ENCODE assay signal across 22 cellular contexts in genomic region chrX:147537172-147537571, GRCh38.
"Had no signal": no experiment of that assay in that cellular context is flagged by ENCODE, and none has a peak within 500 bp of the region (broad histone marks: within the 10 kb centered on the region; RNA-seq: fewer than 3 reads in every experiment).

No MANE protein-coding gene starts in this region.

- H3K27ac ChIP-seq: HL-60, KMS-11, SJSA1, SK-N-MC had no signal

- H3K27me3 ChIP-seq: SJSA1 had no signal

- H3K9me3 ChIP-seq: SJSA1 had no signal

- FAIRE-seq: HTR-8/SVneo, K562, RCC 7860 had no signal

- H3K27me3 Mint-ChIP-seq: IgD-negative memory B cell had no signal

- H3K27ac Mint-ChIP-seq: IgD-negative memory B cell had no signal

- H3K9ac ChIP-seq: KMS-11 had no signal

- H3K4me1 Mint-ChIP-seq: IgD-negative memory B cell had no signal

- H3K4me3 ChIP-seq: K562, SJSA1, SK-N-MC had no signal

- DNase-seq: Kasumi-1, MM.1S, NCI-H1092 treated with DMSO at 0.1 percent for 48 hours, NCI-H1436, NCI-H187, NCI-H2029, NCI-H2081 treated with DMSO at 0.1 percent for 48 hours, NCI-H2227 treated with DMSO at 0.1 percent for 48 hours, NCI-H524, NCI-H526 treated with DMSO at 0.1 percent for 48 hours, NCI-H748 treated with DMSO at 0.1 percent for 48 hours, Right ventricle myocardium superior, RPMI8226, SIG-M5 had no signal

- H3K36me3 Mint-ChIP-seq: IgD-negative memory B cell had no signal

- H3K4me3 Mint-ChIP-seq: IgD-negative memory B cell had no signal

- H3K36me3 ChIP-seq: SJSA1 had no signal

- H3K4me1 ChIP-seq: SJSA1 had no signal
